In the genomic region with DNA sequence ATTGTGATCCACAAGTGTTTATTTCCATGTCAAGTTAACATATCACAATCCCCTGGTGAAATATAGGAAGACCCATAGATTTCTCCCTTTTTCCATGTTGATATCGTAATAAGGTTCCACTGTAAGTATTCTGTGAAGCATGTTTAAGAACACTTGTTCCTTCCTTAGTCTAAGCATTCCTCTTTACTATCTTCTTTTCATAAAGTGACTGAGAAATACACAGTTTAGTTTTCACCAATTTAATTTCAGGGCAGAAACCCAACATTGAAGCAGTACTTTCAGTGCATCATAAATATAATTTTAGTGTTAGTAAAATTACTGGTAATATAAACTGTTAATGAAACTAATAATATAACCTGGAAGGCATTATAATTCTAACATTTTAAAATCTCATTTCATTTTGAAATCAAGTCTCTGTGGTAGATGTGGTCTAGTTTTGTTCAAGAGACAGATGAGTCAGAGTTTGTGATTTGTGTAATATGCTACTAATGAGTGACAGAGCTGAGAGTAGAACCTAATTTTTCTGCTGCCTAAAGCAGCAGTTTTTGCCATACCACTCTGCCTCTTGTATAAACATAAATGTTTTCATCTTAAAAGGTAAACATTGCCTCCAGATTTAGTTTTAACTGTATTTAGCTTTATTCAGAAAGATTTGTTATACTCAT, we compare ENCODE assay signal across 11 cellular contexts.
A peak's percentile ranks its signal among the peaks of the same experiment; 100 is the strongest.
DNase-seq lines count a peak whose midpoint lies in the region; ATAC-seq and TF ChIP-seq lines count a peak whose summit lies in the region.
"Had no signal": no experiment of that assay in that cellular context is flagged by ENCODE, and none has a peak within 500 bp of the region (broad histone marks: within the 10 kb centered on the region; RNA-seq: fewer than 3 reads in every experiment).

No MANE protein-coding gene starts in this region.

- DNase-seq in AG10803 (ENCODE audit: low read depth) (peak; percentile 40), OCI-LY7 (ENCODE audit: low spot score) (no peak), left cardiac atrium (no peak), activated gamma-delta T cell treated with Interleukin-2 at 50 U/mL for 16 hours (no peak), uterus (no peak)
- DNase-seq in central memory CD8-positive, alpha-beta T cell (ENCODE audit: low spot score in 2 of 2) = no peak

- TF ChIP-seq POLR2A in uterus (IDR thresholded peaks at IDR 0.05) = no peak

- H3K36me3 ChIP-seq in OCI-LY7 (ENCODE audit: insufficient read depth, low read length) (peaks cover 96% of the 10 kb centered on the region), uterus (no peaks in the 10 kb centered on the region)

- intact Hi-C loops in OCI-LY7 (cut with micrococcal nuclease; ENCODE audit: unreplicated experiment) (no loop called here), left cardiac atrium (cut with DNase I) (no loop called here), uterus (cut with DNase I; ENCODE audit: low total_unique reads) (no loop called here)

- no peaks in the 10 kb centered on the region for H3K27me3 Mint-ChIP-seq in central memory CD8-positive, alpha-beta T cell
- H3K27me3 Mint-ChIP-seq: dendritic cell treated with granulocyte-macrophage colony-stimulating factor and Interleukin-4, amounts not matched to agents 40 ng/mL and 50 ng/mL, for 4 days had no signal

- no peak overlapping the region for H3K4me3 ChIP-seq in AG10803 (ENCODE audit: low read length)
- no peak overlapping the region for H3K4me3 ChIP-seq in OCI-LY7 (ENCODE audit: low read depth, low read length, poor library complexity, severe bottlenecking)
- no peak overlapping the region for H3K4me3 ChIP-seq in uterus

- no peak overlapping the region for H3K27ac ChIP-seq in OCI-LY7 (ENCODE audit: low read depth, low read length, poor library complexity, severe bottlenecking)
- no peak overlapping the region for H3K27ac ChIP-seq in uterus

- peak; percentile 78 for ATAC-seq in GM19351 (IDR thresholded peaks at IDR 0.05; ENCODE audit: unreplicated experiment)
- ATAC-seq in HG03139 (IDR thresholded peaks at IDR 0.05; ENCODE audit: unreplicated experiment) = peak; percentile 81
- ATAC-seq in central memory CD8-positive, alpha-beta T cell (replicated peaks; ENCODE audit: extremely low read depth, poor library complexity, severe bottlenecking) = no peak
- no peak for ATAC-seq in left cardiac atrium
- ATAC-seq: HCT116 had no signal

- no peaks in the 10 kb centered on the region for H3K27me3 ChIP-seq in uterus

- H3K4me1 ChIP-seq in OCI-LY7 (ENCODE audit: insufficient read depth, low read length, poor library complexity, severe bottlenecking) (no peaks in the 10 kb centered on the region), uterus (no peaks in the 10 kb centered on the region)

- H4K20me1 ChIP-seq in OCI-LY7 (ENCODE audit: insufficient read depth, low read length) = no peaks in the 10 kb centered on the region

- POLR2A ChIA-PET in OCI-LY7 (lab: Charles Lee) = interaction anchor here (0.5 kb wide), 2 partner anchors 35 to 510 kb away, joined by 3 to 5 read pairs; no protein-coding TSS in a partner anchor

- H3K79me2 ChIP-seq in OCI-LY7 (ENCODE audit: insufficient read depth, low read depth, low read length) = no peaks in the 10 kb centered on the region

- H3K9me3 ChIP-seq in OCI-LY7 (ENCODE audit: low read length) (no peaks in the 10 kb centered on the region), uterus (no peaks in the 10 kb centered on the region)

- H3K9me3 Mint-ChIP-seq in central memory CD8-positive, alpha-beta T cell = no peaks in the 10 kb centered on the region
- H3K9me3 Mint-ChIP-seq: CD14-positive monocyte; dendritic cell treated with granulocyte-macrophage colony-stimulating factor and Interleukin-4, amounts not matched to agents 40 ng/mL and 50 ng/mL, for 4 days had no signal

- no peaks in the 10 kb centered on the region for H3K9me2 ChIP-seq in OCI-LY7 (ENCODE audit: insufficient read depth, low read length)

- no peak overlapping the region for H3K4me3 Mint-ChIP-seq in central memory CD8-positive, alpha-beta T cell
- H3K4me3 Mint-ChIP-seq: CD14-positive monocyte; dendritic cell treated with granulocyte-macrophage colony-stimulating factor and Interleukin-4, amounts not matched to agents 40 ng/mL and 50 ng/mL, for 4 days had no signal

- CTCF ChIA-PET in OCI-LY7 (lab: Charles Lee; ENCODE audit: unreplicated experiment) = no interaction called here

- H2AFZ ChIP-seq in OCI-LY7 (ENCODE audit: low read length) = no peak overlapping the region

- H3K4me2 ChIP-seq in OCI-LY7 (ENCODE audit: low read length) = no peak overlapping the region

- no peaks in the 10 kb centered on the region for H3K4me1 Mint-ChIP-seq in central memory CD8-positive, alpha-beta T cell
- H3K4me1 Mint-ChIP-seq: CD14-positive monocyte had no signal

- peak overlapping the region; percentile 10 for H3K27ac Mint-ChIP-seq in central memory CD8-positive, alpha-beta T cell (ENCODE audit: low read depth)
- H3K27ac Mint-ChIP-seq: CD14-positive monocyte; dendritic cell treated with granulocyte-macrophage colony-stimulating factor and Interleukin-4, amounts not matched to agents 40 ng/mL and 50 ng/mL, for 4 days had no signal

- H3K36me3 Mint-ChIP-seq in central memory CD8-positive, alpha-beta T cell (ENCODE audit: insufficient read depth) = peaks cover 77% of the 10 kb centered on the region

- no peak for TF ChIP-seq CTCF in AG10803 (conservative IDR thresholded peaks at IDR 0.05; ENCODE audit: low read length)
- no peak for TF ChIP-seq CTCF in OCI-LY7 (conservative IDR thresholded peaks at IDR 0.05; ENCODE audit: low read length)
- TF ChIP-seq CTCF in uterus (IDR thresholded peaks at IDR 0.05) = no peak

- BruUV-seq in OCI-LY7 (replicated peaks; lab: Mats Ljungman, UMichigan) = no TSS peak

Comparison
In these comparisons a context has a peak if more than half of its experiments do, and no peak if none do; other contexts are left out.
1. ATAC-seq: peak in GM19351 (single experiment) and HG03139 (single experiment); none in central memory CD8-positive, alpha-beta T cell (single experiment) and left cardiac atrium (0 of 2).